Comparison of ENCODE assay signal across 22 cellular contexts in the genomic region with DNA sequence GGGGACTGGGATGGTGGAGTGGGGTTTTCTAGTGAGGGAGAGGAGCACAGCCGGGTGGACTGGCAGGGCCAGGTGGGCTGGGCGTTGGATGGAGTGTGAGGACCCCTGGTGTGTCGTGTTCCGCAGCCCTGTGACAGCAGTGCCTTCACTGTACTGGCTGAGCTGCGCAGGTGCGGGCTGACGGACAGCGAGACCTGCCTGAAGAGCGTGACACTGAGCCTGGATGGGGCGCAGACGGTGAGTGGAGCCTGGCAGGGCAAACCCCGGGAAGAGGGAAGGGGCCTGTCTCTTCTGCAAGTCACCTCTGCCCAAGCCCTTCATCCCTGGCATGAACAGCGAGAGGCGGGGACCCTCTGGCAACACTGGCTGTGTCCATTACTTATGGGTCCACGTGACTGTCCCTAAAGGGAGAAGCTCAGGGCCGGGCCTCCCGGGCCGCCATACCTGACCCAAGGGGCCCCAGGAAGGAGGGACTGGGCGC. TPM values are rescaled to one million over a fixed set of nuclear protein-coding genes. Genes with fewer than 3 reads are reported as not detected.
DNase-seq lines count a peak whose midpoint lies in the region; ATAC-seq and TF ChIP-seq lines count a peak whose summit lies in the region.
"Had no signal": no experiment of that assay in that cellular context is flagged by ENCODE, and none has a peak within 500 bp of the region (broad histone marks: within the 10 kb centered on the region; RNA-seq: fewer than 3 reads in every experiment).

No MANE protein-coding gene starts in this region.

- CTCF ChIA-PET in activated CD4-positive, alpha-beta T cell treated with anti-CD3 and anti-CD28 coated beads for 36 hours (lab: Charles Lee) = no interaction called here

- no peaks in the 10 kb centered on the region for H3K4me1 Mint-ChIP-seq in activated CD4-positive, alpha-beta T cell treated with anti-CD3 and anti-CD28 coated beads for 36 hours

- peak; percentile 24 for DNase-seq in NCI-H146 (lab: John Stamatoyannopoulos, UW)
- no peak for DNase-seq in NCI-H146 treated with DMSO at 0.1 percent for 48 hours (lab: John Stamatoyannopoulos, UW; ENCODE audit: unreplicated experiment)
- peak; percentile 49 for DNase-seq in RWPE2 (ENCODE audit: low spot score)
- peak; percentile 85 for DNase-seq in mesenteric fat pad (ENCODE audit: low spot score)
- peak; percentile 15 to 38 for DNase-seq in tibial artery
- DNase-seq in SHP77 treated with DMSO at 0.1 percent for 48 hours (lab: John Stamatoyannopoulos, UW) = no peak
- no peak for DNase-seq in activated CD4-positive, alpha-beta T cell treated with anti-CD3 and anti-CD28 coated beads for 36 hours
- DNase-seq: GF-D8, GOT3, MM.1S, NCI-H1092 treated with DMSO at 0.1 percent for 48 hours, NCI-H187, NCI-H2107, NCI-H2227 treated with DMSO at 0.1 percent for 48 hours, NCI-H510A treated with DMSO at 0.1 percent for 48 hours, PC-3, SW 1271 had no signal

- H3K9me3 Mint-ChIP-seq in activated CD4-positive, alpha-beta T cell treated with anti-CD3 and anti-CD28 coated beads for 36 hours (ENCODE audit: low read depth) = peaks cover 4% of the 10 kb centered on the region

- TF ChIP-seq CTCF in RWPE2 (IDR thresholded peaks at IDR 0.05; ENCODE audit: poor library complexity, severe bottlenecking) = no peak
- no peak for TF ChIP-seq CTCF in tibial artery (IDR thresholded peaks at IDR 0.05)

- ATAC-seq in RWPE2 (ENCODE audit: low read depth) (no peak), HG03520 (IDR thresholded peaks at IDR 0.05; ENCODE audit: unreplicated experiment) (no peak)
- no peak for ATAC-seq in activated CD4-positive, alpha-beta T cell treated with anti-CD3 and anti-CD28 coated beads for 36 hours
- ATAC-seq: PC-3 had no signal

- no peaks in the 10 kb centered on the region for H3K36me3 Mint-ChIP-seq in activated CD4-positive, alpha-beta T cell treated with anti-CD3 and anti-CD28 coated beads for 36 hours (ENCODE audit: low read depth)

- no peaks in the 10 kb centered on the region for H3K4me1 ChIP-seq in RWPE2 (ENCODE audit: insufficient read depth, poor library complexity, severe bottlenecking)
- no peaks in the 10 kb centered on the region for H3K4me1 ChIP-seq in tibial artery
- H3K4me1 ChIP-seq: SJSA1 had no signal

- H3K27ac ChIP-seq in RWPE2 (ENCODE audit: poor library complexity, severe bottlenecking) (no peak overlapping the region), tibial artery (no peak overlapping the region)
- H3K27ac ChIP-seq: 22Rv1, RWPE1, SJSA1 had no signal

- H3K9me3 ChIP-seq in RWPE2 (ENCODE audit: severe bottlenecking) = no peaks in the 10 kb centered on the region
- H3K9me3 ChIP-seq in tibial artery = peaks cover 0 to 5% (median 0%) of the 10 kb centered on the region in 3 donors
- H3K9me3 ChIP-seq: SJSA1 had no signal

- H3K27me3 ChIP-seq in RWPE2 (ENCODE audit: insufficient read depth, poor library complexity, severe bottlenecking) (no peaks in the 10 kb centered on the region), tibial artery (peaks cover 0 to 24% of the 10 kb centered on the region in 2 donors)
- H3K27me3 ChIP-seq: SJSA1 had no signal

- peaks cover 2% of the 10 kb centered on the region for H3K27me3 Mint-ChIP-seq in activated CD4-positive, alpha-beta T cell treated with anti-CD3 and anti-CD28 coated beads for 36 hours

- intact Hi-C loops in tibial artery (cut with DNase I; ENCODE audit: low total_unique reads) = loop anchor here (5.0 kb wide), 1 partner anchor 1040 kb away; no protein-coding TSS in a partner anchor
- intact Hi-C loops in activated CD4-positive, alpha-beta T cell treated with anti-CD3 and anti-CD28 coated beads for 36 hours (cut with DNase I, micrococcal nuclease) = no loop called here

- H3K4me3 ChIP-seq in RWPE2 (ENCODE audit: severe bottlenecking) = no peak overlapping the region
- no peak overlapping the region for H3K4me3 ChIP-seq in tibial artery
- H3K4me3 ChIP-seq: SJSA1 had no signal

- POLR2A ChIA-PET in activated CD4-positive, alpha-beta T cell treated with anti-CD3 and anti-CD28 coated beads for 36 hours (lab: Charles Lee) = no interaction called here

- H3K27ac Mint-ChIP-seq in activated CD4-positive, alpha-beta T cell treated with anti-CD3 and anti-CD28 coated beads for 36 hours = no peak overlapping the region

- H3K4me3 Mint-ChIP-seq in activated CD4-positive, alpha-beta T cell treated with anti-CD3 and anti-CD28 coated beads for 36 hours = no peak overlapping the region

- H3K36me3 ChIP-seq in RWPE2 (ENCODE audit: low read depth) (no peaks in the 10 kb centered on the region), tibial artery (no peaks in the 10 kb centered on the region)
- H3K36me3 ChIP-seq: SJSA1 had no signal

RNA-seq across cellular contexts. Expression of gene MUC5AC, which starts 10.0 kb away (rescaled TPM):
- total RNA-seq in mesenteric fat pad = not detected
- total RNA-seq in activated CD4-positive, alpha-beta T cell treated with anti-CD3 and anti-CD28 coated beads for 36 hours = not detected
- total RNA-seq: LHCN-M2 had no signal

RNA-seq across cellular contexts. Expression of gene MUC5B, which starts 55.1 kb away (rescaled TPM):
- not detected for total RNA-seq in mesenteric fat pad
- not detected for total RNA-seq in activated CD4-positive, alpha-beta T cell treated with anti-CD3 and anti-CD28 coated beads for 36 hours
- total RNA-seq: LHCN-M2, SJSA1 had no signal

Comparison
In these comparisons a context has a peak if more than half of its experiments do, and no peak if none do; other contexts are left out.
1. DNase-seq: peak in NCI-H146 (single experiment), RWPE2 (single experiment), mesenteric fat pad (single experiment) and tibial artery (2 of 2); none in NCI-H146 treated with DMSO at 0.1 percent for 48 hours (single experiment), SHP77 treated with DMSO at 0.1 percent for 48 hours (single experiment) and activated CD4-positive, alpha-beta T cell treated with anti-CD3 and anti-CD28 coated beads for 36 hours (single experiment).